ENCODE assay signal across 15 cellular contexts in the genomic region with DNA sequence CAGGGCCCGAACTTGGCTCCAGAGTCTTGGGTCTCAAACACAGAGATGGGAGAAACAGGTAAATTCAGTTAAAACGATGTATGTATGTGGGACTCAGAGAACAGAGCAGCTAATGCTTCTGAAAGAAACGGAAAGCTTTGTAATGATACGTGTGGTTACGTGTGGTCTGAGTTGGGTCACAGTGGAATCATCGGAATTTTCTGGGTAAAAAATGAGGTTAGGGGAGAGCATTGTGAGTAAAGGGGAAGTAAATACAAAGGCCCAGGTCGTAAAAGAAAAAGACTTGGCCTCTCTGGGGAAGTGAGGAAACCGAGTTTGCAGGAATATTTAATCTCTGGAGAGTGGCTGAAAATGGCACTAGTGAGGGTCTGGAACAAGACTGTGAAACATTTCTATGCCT. TPM values are rescaled to one million over a fixed set of nuclear protein-coding genes. Genes with fewer than 3 reads are reported as not detected.
"Had no signal": no experiment of that assay in that cellular context is flagged by ENCODE, and none has a peak within 500 bp of the region (broad histone marks: within the 10 kb centered on the region; RNA-seq: fewer than 3 reads in every experiment).

No MANE protein-coding gene starts in this region.

- H3K36me3 ChIP-seq: esophagus squamous epithelium, tibial nerve, uterus, WERI-Rb-1 had no signal

- H3K9me3 ChIP-seq: body of pancreas, esophagus squamous epithelium, tibial nerve, uterus had no signal

- ATAC-seq: activated CD4-positive, alpha-beta T cell treated with anti-CD3 and anti-CD28 coated beads for 36 hours; body of pancreas; effector memory CD8-positive, alpha-beta T cell had no signal

- H3K27ac ChIP-seq: body of pancreas, tibial nerve, uterus, WERI-Rb-1 had no signal

- H3K4me3 ChIP-seq: body of pancreas, esophagus squamous epithelium, tibial nerve, uterus had no signal

- DNase-seq: activated CD4-positive, alpha-beta T cell treated with anti-CD3 and anti-CD28 coated beads for 36 hours; activated CD4-positive, alpha-beta T cell treated with anti-CD3 and anti-CD28 coated beads, Interleukin-2, amount 50 U/mL, for 48 hours; activated gamma-delta T cell treated with Interleukin-2 at 50 U/mL for 16 hours; activated T-cell treated with anti-CD3 and anti-CD28 coated beads for 4 hours; body of pancreas; dermis blood vessel endothelial cell; effector memory CD8-positive, alpha-beta T cell; esophagus squamous epithelium; uterus; WERI-Rb-1 had no signal

RNA-seq across cellular contexts. Expression of a gene that starts 8.3 kb away (rescaled TPM):
- total RNA-seq: activated CD4-positive, alpha-beta T cell treated with anti-CD3 and anti-CD28 coated beads for 36 hours; activated T-helper 1 cell treated with anti-CD3 and anti-CD28 coated beads, Interleukin-12 subunit alpha, Interleukin-12 subunit beta, Interleukin-2, Interleukin-4 antibody, amounts not matched to agents 30 ng/mL and 10 ng/mL and 1 ng/mL, durations not matched to agents 14 hours and 24 hours and 36 hours; body of pancreas; dermis blood vessel endothelial cell; liver; mononuclear cell; omental fat pad; uterus had no signal
- polyA plus RNA-seq: liver had no signal
